8 cellular contexts compared by ENCODE assay signal in the genomic region with DNA sequence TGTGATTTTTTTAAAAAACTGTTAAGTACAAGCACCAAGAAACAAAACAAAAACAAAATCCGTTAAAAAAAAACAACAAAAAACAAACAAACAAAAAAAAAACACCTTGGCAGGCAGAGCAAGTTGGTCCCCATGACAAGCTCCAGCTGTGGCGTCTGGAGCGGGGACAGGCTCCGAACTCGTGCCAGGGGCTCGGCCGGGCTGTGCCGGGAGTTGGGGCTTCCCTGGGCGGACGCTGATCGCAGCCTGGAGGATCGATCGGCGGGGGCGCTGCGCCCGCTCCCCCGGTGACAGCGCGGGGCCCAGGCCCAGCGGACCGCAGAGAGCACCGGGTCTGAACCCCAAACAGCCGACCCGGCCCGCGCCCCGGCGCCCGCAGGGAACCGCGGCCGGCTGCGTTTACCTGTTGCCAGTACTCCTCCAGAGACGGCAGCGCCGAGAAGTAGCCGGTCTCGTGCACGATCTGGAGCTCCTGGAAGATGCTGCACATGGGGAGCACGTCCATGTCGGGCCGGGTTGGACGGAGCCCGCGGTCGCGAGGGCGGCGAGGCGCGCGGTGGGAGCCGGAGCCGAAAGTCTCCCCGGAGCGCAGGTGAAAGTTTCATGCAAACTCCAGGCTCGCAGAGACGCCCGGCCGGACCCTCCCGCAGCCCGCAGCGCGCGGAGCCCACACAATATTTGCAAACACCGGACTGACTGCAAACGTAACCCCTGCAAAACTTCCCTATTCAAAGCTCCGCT. TPM values are rescaled to one million over a fixed set of nuclear protein-coding genes. Genes with fewer than 3 reads are reported as not detected.
A peak's percentile ranks its signal among the peaks of the same experiment; 100 is the strongest.
DNase-seq lines count a peak whose midpoint lies in the region; ATAC-seq and TF ChIP-seq lines count a peak whose summit lies in the region.

TSS of gene KLF6 (minus strand) at position 700 of the 741 bp plus-strand sequence. CDS start at position 505, 195 bp downstream.

- H3K36me3 Mint-ChIP-seq in chondrocyte (ENCODE audit: low read depth) = peaks cover 48% of the 10 kb centered on the region
- H3K36me3 Mint-ChIP-seq in stimulated activated memory B cell treated with anti-CD40 and anti-IgM and Interleukin-4, amounts not matched to agents 10 μg/mL and 1 μg/mL and 100 μg/mL, for 72 hours = peaks cover 52% of the 10 kb centered on the region

- H3K9me3 Mint-ChIP-seq in chondrocyte (ENCODE audit: low read depth) = peaks cover 4% of the 10 kb centered on the region
- peaks cover 5% of the 10 kb centered on the region for H3K9me3 Mint-ChIP-seq in stimulated activated memory B cell treated with anti-CD40 and anti-IgM and Interleukin-4, amounts not matched to agents 10 μg/mL and 1 μg/mL and 100 μg/mL, for 72 hours

- DNase-seq in NCI-H2171 (lab: John Stamatoyannopoulos, UW) (peak; percentile 6), NCI-H2171 treated with DMSO at 0.1 percent for 48 hours (lab: John Stamatoyannopoulos, UW) (no peak), Peyer's patch (peak in 1 of 3 donors; percentile 72), chondrocyte (ENCODE audit: low spot score) (no peak), left kidney (ENCODE audit: low read depth, low spot score) (peak; percentile 74), COLO829 (ENCODE audit: low spot score) (no peak)

- H3K27me3 ChIP-seq in Peyer's patch = no peaks in the 10 kb centered on the region

- H3K36me3 ChIP-seq in Peyer's patch = peaks cover 0 to 27% (median 0%) of the 10 kb centered on the region in 3 donors

- TF ChIP-seq POLR2A in Peyer's patch (IDR thresholded peaks at IDR 0.05) = peak; percentile 61 to 64

- H3K9me3 ChIP-seq in Peyer's patch = no peaks in the 10 kb centered on the region

- peak within 1 kb of the TSS; percentile 94 for H3K4me3 Mint-ChIP-seq in chondrocyte (ENCODE audit: unreplicated experiment)
- peak within 1 kb of the TSS; percentile 89 for H3K4me3 Mint-ChIP-seq in stimulated activated memory B cell treated with anti-CD40 and anti-IgM and Interleukin-4, amounts not matched to agents 10 μg/mL and 1 μg/mL and 100 μg/mL, for 72 hours

- H3K27ac ChIP-seq in Peyer's patch = peak within 1 kb of the TSS; percentile 100

- peaks cover 0 to 22% (median 13%) of the 10 kb centered on the region in 4 donors for H3K4me1 ChIP-seq in Peyer's patch

- no peaks in the 10 kb centered on the region for H3K27me3 Mint-ChIP-seq in chondrocyte (ENCODE audit: low read depth)
- H3K27me3 Mint-ChIP-seq in stimulated activated memory B cell treated with anti-CD40 and anti-IgM and Interleukin-4, amounts not matched to agents 10 μg/mL and 1 μg/mL and 100 μg/mL, for 72 hours = no peaks in the 10 kb centered on the region

- TF ChIP-seq CTCF in Peyer's patch (IDR thresholded peaks at IDR 0.05) = no peak
- TF ChIP-seq CTCF in chondrocyte (IDR thresholded peaks at IDR 0.05) = peak; percentile 49

- H3K27ac Mint-ChIP-seq in chondrocyte (ENCODE audit: unreplicated experiment) = peak within 1 kb of the TSS; percentile 99
- peak within 1 kb of the TSS; percentile 99 for H3K27ac Mint-ChIP-seq in stimulated activated memory B cell treated with anti-CD40 and anti-IgM and Interleukin-4, amounts not matched to agents 10 μg/mL and 1 μg/mL and 100 μg/mL, for 72 hours

- ATAC-seq in HG02623 (IDR thresholded peaks at IDR 0.05; ENCODE audit: unreplicated experiment) = peak; percentile 0
- peak; percentile 10 for ATAC-seq in stimulated activated memory B cell treated with anti-CD40 and anti-IgM and Interleukin-4, amounts not matched to agents 10 μg/mL and 1 μg/mL and 100 μg/mL, for 72 hours

- peak within 1 kb of the TSS; percentile 81 to 93 (median 88) for H3K4me3 ChIP-seq in Peyer's patch

- H3K4me1 Mint-ChIP-seq in chondrocyte (ENCODE audit: low read depth) = peaks cover 35% of the 10 kb centered on the region
- peaks cover 43% of the 10 kb centered on the region for H3K4me1 Mint-ChIP-seq in stimulated activated memory B cell treated with anti-CD40 and anti-IgM and Interleukin-4, amounts not matched to agents 10 μg/mL and 1 μg/mL and 100 μg/mL, for 72 hours

RNA-seq across cellular contexts. Expression of gene KLF6, which starts in this region (rescaled TPM):
- total RNA-seq in Peyer's patch = 100 to 1,000 TPM in 3 of 4 donors, 10 to 100 TPM in 1; 92.5 to 180 (median 145) TPM
- 201 to 355 TPM (median 330 TPM) in 3 replicates for total RNA-seq in chondrocyte

Comparison
In these comparisons a context has a peak if more than half of its experiments do, and no peak if none do; other contexts are left out.
1. DNase-seq: peak in NCI-H2171 (single experiment) and left kidney (single experiment); none in NCI-H2171 treated with DMSO at 0.1 percent for 48 hours (single experiment), chondrocyte (single experiment) and COLO829 (single experiment).